1 cellular context compared by ENCODE assay signal in genomic region chr14:93688794-93689193, GRCh38.
TF ChIP-seq lines count a peak whose summit lies in the region.

No MANE protein-coding gene starts in this region.

TF ChIP-seq in GM23338, 12 proteins besides CTCF, POLR2A, EP300 and RAD21 (continued from another document):
- TF ChIP-seq REST (IDR thresholded peaks at IDR 0.05; ENCODE audit: unreplicated experiment): no peak
- no peak for TF ChIP-seq ZNF114 (CRISPR knock-in tag; IDR thresholded peaks at IDR 0.05)
- TF ChIP-seq ZNF462 (CRISPR knock-in tag; IDR thresholded peaks at IDR 0.05): no peak
- no peak for TF ChIP-seq ETS1 (IDR thresholded peaks at IDR 0.05)
- TF ChIP-seq EZH2phosphoT487 (IDR thresholded peaks at IDR 0.05; ENCODE audit: unreplicated experiment): no peak
- no peak for TF ChIP-seq POLR2AphosphoS5 (IDR thresholded peaks at IDR 0.05; ENCODE audit: low read depth)
- no peak for TF ChIP-seq CREB1 (CRISPR knock-in tag; IDR thresholded peaks at IDR 0.05; ENCODE audit: low read depth)
